14 cellular contexts compared by ENCODE assay signal in genomic region chr12:108820700-108821406, GRCh38. TPM values are rescaled to one million over a fixed set of nuclear protein-coding genes. Genes with fewer than 3 reads are reported as not detected.
DNase-seq lines count a peak whose midpoint lies in the region; ATAC-seq, FAIRE-seq and TF ChIP-seq lines count a peak whose summit lies in the region.
"Had no signal": no experiment of that assay in that cellular context is flagged by ENCODE, and none has a peak within 500 bp of the region (broad histone marks: within the 10 kb centered on the region; RNA-seq: fewer than 3 reads in every experiment).

No MANE protein-coding gene starts in this region.

- no peak overlapping the region for H3K4me3 ChIP-seq in Caco-2 (ENCODE audit: low read depth, low read length)
- no peak overlapping the region for H3K4me3 ChIP-seq in esophagus muscularis mucosa
- H3K4me3 ChIP-seq in psoas muscle = no peak overlapping the region
- H3K4me3 ChIP-seq in kidney (ENCODE audit: low read length in 2 of 2) = no peak overlapping the region

- peak overlapping the region; percentile 45 for H3K27ac Mint-ChIP-seq in Caco-2 (ENCODE audit: unreplicated experiment)

- BruUV-seq in Caco-2 (replicated peaks; lab: Mats Ljungman, UMichigan) = no TSS peak

- H3K4me1 Mint-ChIP-seq in Caco-2 (ENCODE audit: low read depth, unreplicated experiment) = peaks cover 17% of the 10 kb centered on the region

- no peaks in the 10 kb centered on the region for H3K27me3 Mint-ChIP-seq in Caco-2 (ENCODE audit: insufficient read depth, unreplicated experiment)

- POLR2A ChIA-PET in Caco-2 (lab: Charles Lee) = no interaction called here

- H3K27ac ChIP-seq in esophagus muscularis mucosa (replicated peaks in 1 of 4) = peak overlapping the region; percentile 0 to 12 (median 10)
- peak overlapping the region; percentile 47 for H3K27ac ChIP-seq in psoas muscle
- H3K27ac ChIP-seq in kidney (ENCODE audit: low read depth in 2 of 2, low read length in 2 of 2) = no peak overlapping the region

- intact Hi-C loops in Caco-2 (cut with micrococcal nuclease; ENCODE audit: unreplicated experiment) (no loop called here), esophagus muscularis mucosa (cut with DNase I) (no loop called here), psoas muscle (cut with DNase I) (no loop called here), kidney (cut with DNase I) (no loop called here)

- H3K4me1 ChIP-seq in Caco-2 = peaks cover 11% of the 10 kb centered on the region
- H3K4me1 ChIP-seq in esophagus muscularis mucosa = peaks cover 71 to 86% (median 77%) of the 10 kb centered on the region in 4 donors
- peaks cover 66% of the 10 kb centered on the region for H3K4me1 ChIP-seq in psoas muscle
- peaks cover 24 to 34% of the 10 kb centered on the region in 2 donors for H3K4me1 ChIP-seq in kidney (ENCODE audit: control insufficient read depth in 1 of 2, insufficient read depth in 1 of 2, low read depth in 1 of 2, low read length in 2 of 2)

- H3K27me3 ChIP-seq in Caco-2 (replicated peaks; ENCODE audit: control insufficient read depth, insufficient read depth, low read length) = no peaks in the 10 kb centered on the region
- H3K27me3 ChIP-seq in esophagus muscularis mucosa = no peaks in the 10 kb centered on the region
- H3K27me3 ChIP-seq in psoas muscle (ENCODE audit: insufficient read depth in 3 of 3, low read length in 2 of 3) = no peaks in the 10 kb centered on the region

- no peak for TF ChIP-seq CTCF in Caco-2 (IDR thresholded peaks at IDR 0.05; ENCODE audit: insufficient read depth in 1 of 2, low read depth in 1 of 2, low read length in 1 of 2, severe bottlenecking in 1 of 2, unreplicated experiment in 1 of 2)
- TF ChIP-seq CTCF in esophagus muscularis mucosa (IDR thresholded peaks at IDR 0.05) = no peak
- TF ChIP-seq CTCF in psoas muscle (IDR thresholded peaks at IDR 0.05) = no peak
- TF ChIP-seq CTCF in kidney (IDR thresholded peaks at IDR 0.05; ENCODE audit: borderline replicate concordance, extremely low read depth, insufficient read depth) = no peak

- no peak for TF ChIP-seq EP300 in esophagus muscularis mucosa (IDR thresholded peaks at IDR 0.05)

- H3K36me3 ChIP-seq in Caco-2 (ENCODE audit: control insufficient read depth, insufficient read depth, low read length) = peaks cover 2% of the 10 kb centered on the region
- peaks cover 4 to 64% (median 54%) of the 10 kb centered on the region in 4 donors for H3K36me3 ChIP-seq in esophagus muscularis mucosa
- H3K36me3 ChIP-seq in psoas muscle (ENCODE audit: insufficient read depth in 1 of 2, low read depth in 1 of 2) = peaks cover 2 to 72% of the 10 kb centered on the region in 2 donors
- H3K36me3 ChIP-seq in kidney (ENCODE audit: control insufficient read depth in 1 of 2, insufficient read depth in 2 of 2, low read length in 2 of 2) = peaks cover 8 to 12% of the 10 kb centered on the region in 2 donors

- H3K9me3 ChIP-seq in Caco-2 (no peaks in the 10 kb centered on the region), esophagus muscularis mucosa (no peaks in the 10 kb centered on the region), psoas muscle (no peaks in the 10 kb centered on the region), kidney (ENCODE audit: control insufficient read depth in 1 of 2, low read length in 2 of 2) (no peaks in the 10 kb centered on the region)

- no peak overlapping the region for H3K9ac ChIP-seq in kidney (ENCODE audit: low read length in 2 of 2)

- H3K36me3 Mint-ChIP-seq in Caco-2 (ENCODE audit: insufficient read depth, unreplicated experiment) = peaks cover 13% of the 10 kb centered on the region

- CTCF ChIA-PET in Caco-2 (lab: Charles Lee) = interaction anchor here (0.7 kb wide), 1 partner anchor 130 kb away, joined by 3 read pairs; no protein-coding TSS in a partner anchor

- H3K4me3 Mint-ChIP-seq in Caco-2 (ENCODE audit: unreplicated experiment) = no peak overlapping the region
- H3K4me3 Mint-ChIP-seq: nephron progenitor cell had no signal

- TF ChIP-seq POLR2A in esophagus muscularis mucosa (IDR thresholded peaks at IDR 0.05; ENCODE audit: low read depth) = no peak

- H3K9me3 Mint-ChIP-seq in Caco-2 (ENCODE audit: unreplicated experiment) = no peaks in the 10 kb centered on the region
- H3K9me3 Mint-ChIP-seq: nephron progenitor cell had no signal

- WGBS in esophagus muscularis mucosa = 77% methylated on average over 10 of the region's 10 CpGs
- WGBS in psoas muscle, 3 donors = 60 to 69% (median 68%) methylated on average over 10 of the region's 10 CpGs

- no peak for FAIRE-seq in kidney (lab: Jason Lieb, UNC)

- DNase-seq in Caco-2 (no peak), RPMI7951 (ENCODE audit: low read depth) (peak; percentile 55), esophagus muscularis mucosa (ENCODE audit: extremely low spot score) (no peak), psoas muscle (no peak), kidney (no peak)
- DNase-seq: activated gamma-delta T cell; nephron progenitor cell; stimulated activated CD4-positive, alpha-beta T cell treated with anti-CD3 and anti-CD28 coated beads, Interleukin-15, amount 100 ng/mL, for 24 hours; stimulated activated CD8-positive, alpha-beta memory T cell treated with anti-CD3 and anti-CD28 coated beads, Interleukin-4, amount 100 ng/mL, for 48 hours had no signal

- peak in 1 of 4 donors; percentile 34 for ATAC-seq in psoas muscle
- no peak for ATAC-seq in HG03469 (IDR thresholded peaks at IDR 0.05; ENCODE audit: unreplicated experiment)
- ATAC-seq in HG03457 (IDR thresholded peaks at IDR 0.05; ENCODE audit: unreplicated experiment) = no peak
- ATAC-seq in GM21529 (IDR thresholded peaks at IDR 0.05; ENCODE audit: unreplicated experiment) = no peak

RNA-seq across cellular contexts. Expression of gene SSH1, which starts 36.5 kb away (rescaled TPM):
- total RNA-seq in Caco-2 (2022) = 26.0 and 27.7 TPM in 2 replicates
- 21.1 and 23.7 TPM in 2 replicates for total RNA-seq in RPMI7951 (2014; rRNA removed; shearing (Covaris generic))
- total RNA-seq in esophagus muscularis mucosa = 10 to 100 TPM; 14.1 to 40.9 (median 28.7) TPM
- 10 to 100 TPM; 24.9 to 68.6 (median 55.9) TPM for total RNA-seq in psoas muscle
- 10 to 100 TPM; 10.0 to 39.8 (median 10.9) TPM for polyA plus RNA-seq in psoas muscle
- 32.5 TPM for total RNA-seq in kidney
- 3.6 TPM for polyA plus RNA-seq in kidney (ENCODE audit: insufficient read depth, low read depth, low replicate concordance)

RNA-seq across cellular contexts. Expression of gene DAO, which starts 59.0 kb away (rescaled TPM):
- total RNA-seq in Caco-2 (2022) = not detected in 2 replicates
- total RNA-seq in RPMI7951 (2014; rRNA removed; shearing (Covaris generic)) = not detected in 2 replicates
- not detected for total RNA-seq in esophagus muscularis mucosa
- total RNA-seq in psoas muscle = not detected
- not detected for polyA plus RNA-seq in psoas muscle
- total RNA-seq in kidney = 0.41 TPM
- 50.4 TPM for polyA plus RNA-seq in kidney (ENCODE audit: insufficient read depth, low read depth, low replicate concordance)
- total RNA-seq: MCF 10A, NCI-H460 had no signal

Comparison
In these comparisons a context has a peak if more than half of its experiments do, and no peak if none do; other contexts are left out.
1. H3K27ac ChIP-seq: peak in esophagus muscularis mucosa (4 of 4) and psoas muscle (single experiment); none in kidney (0 of 2).